ENCODE assay signal across 18 cellular contexts in the genomic region with DNA sequence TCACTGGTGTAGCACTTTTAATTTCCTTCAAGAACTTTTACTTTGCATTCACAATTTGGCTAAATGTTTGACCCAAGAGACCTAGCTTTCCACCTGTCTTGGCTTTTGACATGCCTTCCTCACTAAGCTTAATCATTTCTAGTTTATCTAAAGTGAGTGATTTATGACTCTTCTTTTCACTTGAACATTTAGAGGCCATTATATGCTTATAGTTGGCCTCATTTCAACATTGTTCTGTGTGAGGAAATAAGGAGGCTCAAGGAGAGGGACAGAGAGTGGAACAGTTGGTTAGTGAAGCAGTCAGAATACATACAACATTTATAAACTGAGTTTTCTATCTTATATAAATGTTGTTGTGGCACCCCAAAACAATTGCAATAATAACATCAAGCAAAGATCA.
"Had no signal": no experiment of that assay in that cellular context is flagged by ENCODE, and none has a peak within 500 bp of the region (broad histone marks: within the 10 kb centered on the region; RNA-seq: fewer than 3 reads in every experiment).

No MANE protein-coding gene starts in this region.

- FAIRE-seq: pancreas had no signal

- H3K79me2 ChIP-seq: hepatocyte had no signal

- H3K9me3 ChIP-seq: esophagus squamous epithelium, pancreas, right lobe of liver, tibial artery, upper lobe of left lung, uterus had no signal

- H3K4me3 ChIP-seq: esophagus squamous epithelium, hepatocyte, pancreas, right lobe of liver, tibial artery, upper lobe of left lung, uterus had no signal

- ATAC-seq: effector memory CD8-positive, alpha-beta T cell; left colon; left ventricle myocardium superior; pancreas; right lobe of liver; stimulated activated memory B cell treated with anti-CD40 and anti-IgM and Interleukin-4, amounts not matched to agents 10 μg/mL and 1 μg/mL and 100 μg/mL, for 72 hours had no signal

- H3K4me2 ChIP-seq: hepatocyte had no signal

- H3K27me3 ChIP-seq: esophagus squamous epithelium, hepatocyte, pancreas, right lobe of liver, tibial artery, upper lobe of left lung, uterus had no signal

- DNase-seq: cortex of kidney; effector memory CD8-positive, alpha-beta T cell; esophagus squamous epithelium; foreskin melanocyte; head of caudate nucleus; left colon; left ventricle myocardium superior; mesendoderm; naive B cell; occipital lobe; pancreas; right lobe of liver; stimulated activated CD4-positive, alpha-beta T cell treated with anti-CD3 and anti-CD28 coated beads, Interleukin-4, amount 100 ng/mL, for 1 hour; tibial artery; upper lobe of left lung; uterus had no signal

- H3K4me1 ChIP-seq: esophagus squamous epithelium, pancreas, right lobe of liver, tibial artery, upper lobe of left lung, uterus had no signal

- H2AFZ ChIP-seq: hepatocyte had no signal

- H3K27ac ChIP-seq: esophagus squamous epithelium, hepatocyte, pancreas, right lobe of liver, tibial artery, upper lobe of left lung, uterus had no signal

- H3K36me3 ChIP-seq: esophagus squamous epithelium, pancreas, right lobe of liver, tibial artery, upper lobe of left lung, uterus had no signal
